In the genomic region with DNA sequence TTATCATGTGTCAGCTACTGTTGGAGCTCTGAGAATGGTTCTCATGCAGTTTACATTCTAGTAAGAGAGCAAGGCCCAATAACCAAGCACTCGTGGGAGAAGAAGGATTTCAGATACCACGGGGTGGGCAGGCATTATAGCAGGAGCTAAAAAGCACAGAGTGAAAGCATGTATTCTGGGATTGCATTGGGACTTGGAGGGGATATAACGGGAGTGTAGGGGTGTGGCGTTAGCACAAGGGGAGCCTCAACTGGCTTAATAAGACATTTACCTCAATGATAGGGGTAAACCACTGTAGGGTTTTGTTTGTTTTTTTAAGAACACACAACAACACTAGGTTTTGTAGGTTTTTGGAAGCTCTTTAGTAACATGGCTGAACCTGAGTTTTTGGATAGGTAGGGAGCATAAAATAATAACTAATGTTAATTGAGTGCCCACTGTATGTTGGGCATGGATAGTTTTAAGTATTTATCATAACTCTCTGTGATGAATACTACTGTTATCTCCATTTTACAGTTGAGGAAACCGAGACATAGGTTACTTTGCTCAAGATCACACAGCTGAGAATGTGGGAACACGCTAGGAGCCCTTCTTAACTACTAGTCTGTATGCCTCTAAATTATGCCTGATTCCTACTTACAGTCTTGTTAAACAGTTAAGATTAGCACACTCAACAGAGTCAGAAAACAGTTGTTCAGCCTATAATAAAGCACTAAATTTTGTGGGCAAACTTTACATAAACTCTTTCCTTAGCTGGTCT, we compare ENCODE assay signal across 10 cellular contexts. TPM values are rescaled to one million over a fixed set of nuclear protein-coding genes. Genes with fewer than 3 reads are reported as not detected.
A peak's percentile ranks its signal among the peaks of the same experiment; 100 is the strongest.
DNase-seq lines count a peak whose midpoint lies in the region; ATAC-seq and TF ChIP-seq lines count a peak whose summit lies in the region.
"Had no signal": no experiment of that assay in that cellular context is flagged by ENCODE, and none has a peak within 500 bp of the region (broad histone marks: within the 10 kb centered on the region; RNA-seq: fewer than 3 reads in every experiment).

No MANE protein-coding gene starts in this region.

- H3K4me1 ChIP-seq in SK-N-SH (ENCODE audit: control insufficient read depth in 1 of 2, insufficient read depth in 2 of 2, low read depth in 1 of 2, low read length in 1 of 2), result peaks cover 6 to 17% of the 10 kb centered on the region in 2 experiments; a peak in 3 of 4 replicates

- POLR2A ChIA-PET in SK-N-SH (lab: Yijun Ruan, JAX), result interaction anchor here (0.8 to 1.5 kb wide), 2 partner anchors 61 to 162 kb away, joined by 3 to 5 read pairs; a partner anchor contains a TSS

- H3K27ac ChIP-seq in SK-N-SH (ENCODE audit: low read depth in 2 of 2, low read length in 1 of 2), result peak overlapping the region; percentile 96 to 97; a peak in 3 of 4 replicates

- no peaks in the 10 kb centered on the region for H3K27me3 ChIP-seq in SK-N-SH (ENCODE audit: insufficient read depth)
- H3K27me3 ChIP-seq: SJSA1, suprapubic skin had no signal

- WGBS in SK-N-SH (ENCODE audit: low lambda C conversion rate), result 76% methylated on average over 6 of the region's 6 CpGs

- H3K4me1 Mint-ChIP-seq in T-helper 17 cell (peaks cover 24% of the 10 kb centered on the region), glutamatergic neuron (ENCODE audit: low read depth, unreplicated experiment) (peaks cover 11% of the 10 kb centered on the region)
- H3K4me1 Mint-ChIP-seq in stimulated activated naive B cell treated with anti-CD40 and anti-IgM and Interleukin-4, amounts not matched to agents 10 μg/mL and 1 μg/mL and 100 μg/mL, for 72 hours, result peaks cover 32 to 49% of the 10 kb centered on the region in 2 donors

- ATAC-seq in SK-N-SH treated with all-trans-retinoic acid at 6 μM for 48 hours, result no peak
- ATAC-seq in T-helper 17 cell, result no peak
- ATAC-seq in stimulated activated naive B cell treated with anti-CD40 and anti-IgM and Interleukin-4, amounts not matched to agents 10 μg/mL and 1 μg/mL and 100 μg/mL, for 72 hours (replicated peaks), result no peak

- H3K27ac Mint-ChIP-seq in T-helper 17 cell (peak overlapping the region; percentile 99), glutamatergic neuron (ENCODE audit: unreplicated experiment) (no peak overlapping the region)
- H3K27ac Mint-ChIP-seq in stimulated activated naive B cell treated with anti-CD40 and anti-IgM and Interleukin-4, amounts not matched to agents 10 μg/mL and 1 μg/mL and 100 μg/mL, for 72 hours, result peak overlapping the region; percentile 100

- CTCF ChIA-PET in SK-N-SH (lab: Yijun Ruan, JAX), result interaction anchor here (0.6 to 2.9 kb wide), 12 partner anchors 9 to 100 kb away, joined by 3 to 17 read pairs (median 4); no protein-coding TSS in a partner anchor

- H3K36me3 ChIP-seq in SK-N-SH (replicated peaks in 1 of 2; ENCODE audit: control insufficient read depth in 1 of 2, insufficient read depth in 2 of 2, low read length in 1 of 2), result no peaks in the 10 kb centered on the region
- H3K36me3 ChIP-seq: suprapubic skin had no signal

- TF ChIP-seq CTCF in SK-N-SH (IDR thresholded peaks at IDR 0.05), result no peak
- no peak for TF ChIP-seq CTCF in glutamatergic neuron (IDR thresholded peaks at IDR 0.05; ENCODE audit: partially characterized antibody, unreplicated experiment)

- H2AFZ ChIP-seq in SK-N-SH (ENCODE audit: low read depth), result peak overlapping the region; percentile 82; the same call in 1 of the 2 replicates

- peaks cover 7% of the 10 kb centered on the region for H3K9me3 Mint-ChIP-seq in glutamatergic neuron (ENCODE audit: unreplicated experiment)
- no peaks in the 10 kb centered on the region for H3K9me3 Mint-ChIP-seq in stimulated activated naive B cell treated with anti-CD40 and anti-IgM and Interleukin-4, amounts not matched to agents 10 μg/mL and 1 μg/mL and 100 μg/mL, for 72 hours

- H3K9me2 ChIP-seq in SK-N-SH, result no peaks in the 10 kb centered on the region

- TF ChIP-seq EP300 in SK-N-SH (IDR thresholded peaks at IDR 0.05; ENCODE audit: borderline replicate concordance in 1 of 2, low read depth in 1 of 2, low read length in 1 of 2), result no peak

- no peak overlapping the region for H3K9ac ChIP-seq in SK-N-SH

- H4K20me1 ChIP-seq in SK-N-SH (ENCODE audit: insufficient read depth), result peaks cover 17% of the 10 kb centered on the region

- H3K4me2 ChIP-seq in SK-N-SH, result peak overlapping the region; percentile 75

- H3K36me3 Mint-ChIP-seq in T-helper 17 cell (ENCODE audit: low read depth), result no peaks in the 10 kb centered on the region
- no peaks in the 10 kb centered on the region for H3K36me3 Mint-ChIP-seq in glutamatergic neuron (ENCODE audit: unreplicated experiment)
- peaks cover 24 to 41% of the 10 kb centered on the region in 2 donors for H3K36me3 Mint-ChIP-seq in stimulated activated naive B cell treated with anti-CD40 and anti-IgM and Interleukin-4, amounts not matched to agents 10 μg/mL and 1 μg/mL and 100 μg/mL, for 72 hours

- H3F3A ChIP-seq in SK-N-SH (replicated peaks; ENCODE audit: insufficient read depth), result peaks cover 11% of the 10 kb centered on the region

- H3K9me3 ChIP-seq in SK-N-SH, result no peaks in the 10 kb centered on the region
- no peaks in the 10 kb centered on the region for H3K9me3 ChIP-seq in T-helper 17 cell (ENCODE audit: control insufficient read depth, low read length, poor library complexity, severe bottlenecking)
- H3K9me3 ChIP-seq: SJSA1, suprapubic skin had no signal

- peaks cover 27% of the 10 kb centered on the region for H3K79me2 ChIP-seq in SK-N-SH (ENCODE audit: insufficient read depth)

- H3K4me3 Mint-ChIP-seq in T-helper 17 cell (peak overlapping the region; percentile 77), glutamatergic neuron (ENCODE audit: unreplicated experiment) (peak overlapping the region; percentile 98)
- peak overlapping the region; percentile 94 to 100 for H3K4me3 Mint-ChIP-seq in stimulated activated naive B cell treated with anti-CD40 and anti-IgM and Interleukin-4, amounts not matched to agents 10 μg/mL and 1 μg/mL and 100 μg/mL, for 72 hours

- peak overlapping the region; percentile 82 to 90; a peak in 2 of 4 replicates for H3K4me3 ChIP-seq in SK-N-SH (ENCODE audit: low read depth in 2 of 2, low read length in 1 of 2)

- no peak for DNase-seq in SK-N-SH
- no peak for DNase-seq in T-helper 17 cell
- no peak for DNase-seq in glutamatergic neuron
- DNase-seq in stimulated activated naive B cell treated with anti-CD40 and anti-IgM and Interleukin-4, amounts not matched to agents 10 μg/mL and 1 μg/mL and 100 μg/mL, for 72 hours, result no peak
- DNase-seq in NCI-H1694 treated with DMSO at 0.1 percent for 48 hours (lab: John Stamatoyannopoulos, UW), result no peak
- no peak for DNase-seq in hypothalamus (lab: John Stamatoyannopoulos, UW)
- DNase-seq in NCI-H446 treated with DMSO at 0.1 percent for 48 hours (lab: John Stamatoyannopoulos, UW), result no peak

- TF ChIP-seq RAD21 in SK-N-SH (IDR thresholded peaks at IDR 0.05; ENCODE audit: low read length), result no peak

- H3K27me3 Mint-ChIP-seq in T-helper 17 cell, result no peaks in the 10 kb centered on the region
- peaks cover 4% of the 10 kb centered on the region for H3K27me3 Mint-ChIP-seq in glutamatergic neuron (ENCODE audit: unreplicated experiment)
- H3K27me3 Mint-ChIP-seq in stimulated activated naive B cell treated with anti-CD40 and anti-IgM and Interleukin-4, amounts not matched to agents 10 μg/mL and 1 μg/mL and 100 μg/mL, for 72 hours, result no peaks in the 10 kb centered on the region

TF ChIP-seq in SK-N-SH, 30 proteins besides CTCF, POLR2A, EP300 and RAD21 (continues in another document):
- TF ChIP-seq TEAD4 (IDR thresholded peaks at IDR 0.05; ENCODE audit: borderline replicate concordance, insufficient read depth) (no peak), RFX5 (IDR thresholded peaks at IDR 0.05; ENCODE audit: low read length) (no peak), RXRA (IDR thresholded peaks at IDR 0.05; ENCODE audit: borderline replicate concordance, low read depth) (no peak), FOXJ3 (CRISPR knock-in tag; IDR thresholded peaks at IDR 0.05) (no peak), EZH2phosphoT487 (IDR thresholded peaks at IDR 0.05; ENCODE audit: borderline replicate concordance, low read depth) (no peak), NFIC (IDR thresholded peaks at IDR 0.05; ENCODE audit: borderline replicate concordance) (no peak)
- TF ChIP-seq, protein P1, sequence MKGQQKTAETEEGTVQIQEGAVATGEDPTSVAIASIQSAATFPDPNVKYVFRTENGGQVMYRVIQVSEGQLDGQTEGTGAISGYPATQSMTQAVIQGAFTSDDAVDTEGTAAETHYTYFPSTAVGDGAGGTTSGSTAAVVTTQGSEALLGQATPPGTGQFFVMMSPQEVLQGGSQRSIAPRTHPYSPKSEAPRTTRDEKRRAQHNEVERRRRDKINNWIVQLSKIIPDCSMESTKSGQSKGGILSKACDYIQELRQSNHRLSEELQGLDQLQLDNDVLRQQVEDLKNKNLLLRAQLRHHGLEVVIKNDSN (IDR thresholded peaks at IDR 0.05; ENCODE audit: borderline replicate concordance, low read depth), result no peak

TF ChIP-seq in SK-N-SH treated with all-trans-retinoic acid at 6 μM for 48 hours, 23 proteins besides CTCF, POLR2A, EP300 and RAD21 (continues in another document):
- TF ChIP-seq ZFP3 (CRISPR knock-in tag; IDR thresholded peaks at IDR 0.05) (no peak), GLIS3 (CRISPR knock-in tag; IDR thresholded peaks at IDR 0.05) (no peak)
- TF ChIP-seq, protein P2, sequence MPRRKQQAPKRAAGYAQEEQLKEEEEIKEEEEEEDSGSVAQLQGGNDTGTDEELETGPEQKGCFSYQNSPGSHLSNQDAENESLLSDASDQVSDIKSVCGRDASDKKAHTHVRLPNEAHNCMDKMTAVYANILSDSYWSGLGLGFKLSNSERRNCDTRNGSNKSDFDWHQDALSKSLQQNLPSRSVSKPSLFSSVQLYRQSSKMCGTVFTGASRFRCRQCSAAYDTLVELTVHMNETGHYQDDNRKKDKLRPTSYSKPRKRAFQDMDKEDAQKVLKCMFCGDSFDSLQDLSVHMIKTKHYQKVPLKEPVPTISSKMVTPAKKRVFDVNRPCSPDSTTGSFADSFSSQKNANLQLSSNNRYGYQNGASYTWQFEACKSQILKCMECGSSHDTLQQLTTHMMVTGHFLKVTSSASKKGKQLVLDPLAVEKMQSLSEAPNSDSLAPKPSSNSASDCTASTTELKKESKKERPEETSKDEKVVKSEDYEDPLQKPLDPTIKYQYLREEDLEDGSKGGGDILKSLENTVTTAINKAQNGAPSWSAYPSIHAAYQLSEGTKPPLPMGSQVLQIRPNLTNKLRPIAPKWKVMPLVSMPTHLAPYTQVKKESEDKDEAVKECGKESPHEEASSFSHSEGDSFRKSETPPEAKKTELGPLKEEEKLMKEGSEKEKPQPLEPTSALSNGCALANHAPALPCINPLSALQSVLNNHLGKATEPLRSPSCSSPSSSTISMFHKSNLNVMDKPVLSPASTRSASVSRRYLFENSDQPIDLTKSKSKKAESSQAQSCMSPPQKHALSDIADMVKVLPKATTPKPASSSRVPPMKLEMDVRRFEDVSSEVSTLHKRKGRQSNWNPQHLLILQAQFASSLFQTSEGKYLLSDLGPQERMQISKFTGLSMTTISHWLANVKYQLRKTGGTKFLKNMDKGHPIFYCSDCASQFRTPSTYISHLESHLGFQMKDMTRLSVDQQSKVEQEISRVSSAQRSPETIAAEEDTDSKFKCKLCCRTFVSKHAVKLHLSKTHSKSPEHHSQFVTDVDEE (CRISPR knock-in tag; IDR thresholded peaks at IDR 0.05), result no peak

RNA-seq across cellular contexts. Expression of a gene that starts 1.8 kb away (rescaled TPM):
- 13.5 and 18.4 TPM in 2 replicates for polyA plus RNA-seq in SK-N-SH (2012; rRNA removed)
- polyA plus RNA-seq in SK-N-SH (2012; cell fraction: cytosol; rRNA removed), result 10.8 and 11.7 TPM in 2 replicates
- 18.8 and 34.3 TPM in 2 replicates for polyA plus RNA-seq in SK-N-SH (2012; cell fraction: nucleus; rRNA removed)
- 10 to 100 TPM; 44.2 to 70.9 TPM for total RNA-seq in T-helper 17 cell
- 9.6 TPM for total RNA-seq in glutamatergic neuron (ENCODE audit: unreplicated experiment)
